Comparison of ENCODE assay signal across 1 cellular context in the genomic region with DNA sequence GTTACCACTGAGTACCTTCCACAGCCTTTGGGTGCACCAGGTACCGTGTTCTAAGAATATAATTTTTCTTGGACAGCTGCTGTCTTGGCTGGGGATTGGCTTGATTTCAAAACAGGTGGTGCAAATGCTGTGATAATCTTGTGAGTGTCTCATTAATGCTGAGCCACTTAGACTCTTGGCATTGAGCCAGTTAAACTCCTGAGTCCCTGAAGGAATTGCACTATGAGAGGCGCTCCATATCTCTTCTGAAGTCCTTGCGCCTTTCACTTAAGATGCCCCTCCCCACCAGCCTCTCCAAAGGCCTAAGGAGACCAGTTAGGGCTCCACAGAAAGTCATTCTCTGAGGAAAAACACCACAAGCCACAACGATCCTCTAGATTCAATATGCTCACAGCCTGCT.
TF ChIP-seq lines count a peak whose summit lies in the region.

No MANE protein-coding gene starts in this region.

TF ChIP-seq in K562, 482 proteins besides CTCF, POLR2A, EP300 and RAD21 (continued from another document):
- TF ChIP-seq ZNF407 (IDR thresholded peaks at IDR 0.05; ENCODE audit: low read depth) (no peak), NFIX (CRISPR knock-in tag; IDR thresholded peaks at IDR 0.05; ENCODE audit: low read depth) (peak; percentile 80)
TF ChIP-seq in K562: peak in this region for 4.
